Comparison of ENCODE assay signal across 8 cellular contexts in genomic region chr14:75831455-75831854, GRCh38.
DNase-seq lines count a peak whose midpoint lies in the region; ATAC-seq and TF ChIP-seq lines count a peak whose summit lies in the region.

No MANE protein-coding gene starts in this region.

- H3K9me3 Mint-ChIP-seq in activated CD4-positive, alpha-beta T cell treated with anti-CD3 and anti-CD28 coated beads for 36 hours (ENCODE audit: low read depth) = no peaks in the 10 kb centered on the region

- H3K27ac Mint-ChIP-seq in activated CD4-positive, alpha-beta T cell treated with anti-CD3 and anti-CD28 coated beads for 36 hours = peak overlapping the region; percentile 67

- no peak for TF ChIP-seq POLR2A in sigmoid colon (IDR thresholded peaks at IDR 0.05)

- no peak for TF ChIP-seq CTCF in right atrium auricular region (IDR thresholded peaks at IDR 0.05)
- TF ChIP-seq CTCF in sigmoid colon (IDR thresholded peaks at IDR 0.05) = no peak

- H3K4me1 ChIP-seq in right atrium auricular region (peaks cover 0 to 22% of the 10 kb centered on the region in 2 donors), sigmoid colon (peaks cover 0 to 30% (median 19%) of the 10 kb centered on the region in 4 donors)

- peaks cover 14% of the 10 kb centered on the region for H3K36me3 Mint-ChIP-seq in activated CD4-positive, alpha-beta T cell treated with anti-CD3 and anti-CD28 coated beads for 36 hours (ENCODE audit: low read depth)

- intact Hi-C loops in Right ventricle myocardium inferior (cut with DNase I) = no loop called here
- intact Hi-C loops in activated CD4-positive, alpha-beta T cell treated with anti-CD3 and anti-CD28 coated beads for 36 hours (cut with DNase I, micrococcal nuclease) = no loop called here
- intact Hi-C loops in sigmoid colon (cut with DNase I) = no loop called here

- H3K36me3 ChIP-seq in right atrium auricular region (no peaks in the 10 kb centered on the region), sigmoid colon (no peaks in the 10 kb centered on the region)

- TF ChIP-seq EP300 in sigmoid colon (IDR thresholded peaks at IDR 0.05) = no peak

- POLR2A ChIA-PET in activated CD4-positive, alpha-beta T cell treated with anti-CD3 and anti-CD28 coated beads for 36 hours (lab: Charles Lee) = no interaction called here

- CTCF ChIA-PET in activated CD4-positive, alpha-beta T cell treated with anti-CD3 and anti-CD28 coated beads for 36 hours (lab: Charles Lee) = interaction anchor here (0.7 to 1.6 kb wide), 3 partner anchors 55 to 254 kb away, joined by 3 to 5 read pairs (median 3); no protein-coding TSS in a partner anchor

- no peaks in the 10 kb centered on the region for H3K27me3 Mint-ChIP-seq in activated CD4-positive, alpha-beta T cell treated with anti-CD3 and anti-CD28 coated beads for 36 hours

- ATAC-seq in Right ventricle myocardium inferior = peak; percentile 74
- ATAC-seq in activated CD4-positive, alpha-beta T cell treated with anti-CD3 and anti-CD28 coated beads for 36 hours = peak; percentile 61

- DNase-seq in Right ventricle myocardium inferior (ENCODE audit: missing footprints) = no peak
- DNase-seq in right atrium auricular region (ENCODE audit: low spot score) = no peak
- DNase-seq in activated CD4-positive, alpha-beta T cell treated with anti-CD3 and anti-CD28 coated beads for 36 hours = peak; percentile 47
- DNase-seq in epithelial cell of prostate (ENCODE audit: low read depth, low spot score) = peak; percentile 60
- peak; percentile 78 for DNase-seq in sigmoid colon
- no peak for DNase-seq in HuH-7 (ENCODE audit: low spot score)
- no peak for DNase-seq in NCI-H2171 (lab: John Stamatoyannopoulos, UW)
- no peak for DNase-seq in NCI-H1048 (lab: John Stamatoyannopoulos, UW)

- H3K27me3 ChIP-seq in right atrium auricular region (no peaks in the 10 kb centered on the region), sigmoid colon (no peaks in the 10 kb centered on the region)

- 9 to 44% methylated on average over 5 of the region's 5 CpGs for WGBS in sigmoid colon, 2 donors

- no peaks in the 10 kb centered on the region for H3K9me3 ChIP-seq in right atrium auricular region
- no peaks in the 10 kb centered on the region for H3K9me3 ChIP-seq in sigmoid colon

- no peak overlapping the region for H3K4me3 Mint-ChIP-seq in activated CD4-positive, alpha-beta T cell treated with anti-CD3 and anti-CD28 coated beads for 36 hours

- H3K4me3 ChIP-seq in right atrium auricular region (no peak overlapping the region), sigmoid colon (no peak overlapping the region)

- H3K27ac ChIP-seq in right atrium auricular region = peak overlapping the region in 1 of 2 donors; percentile 11
- H3K27ac ChIP-seq in epithelial cell of prostate = peak overlapping the region; percentile 97
- peak overlapping the region in 2 of 4 donors; percentile 24 to 58 for H3K27ac ChIP-seq in sigmoid colon

- H3K4me1 Mint-ChIP-seq in activated CD4-positive, alpha-beta T cell treated with anti-CD3 and anti-CD28 coated beads for 36 hours = peaks cover 22% of the 10 kb centered on the region

Comparison
In these comparisons a context has a peak if more than half of its experiments do, and no peak if none do; other contexts are left out.
1. DNase-seq: peak in activated CD4-positive, alpha-beta T cell treated with anti-CD3 and anti-CD28 coated beads for 36 hours (single experiment), epithelial cell of prostate (single experiment) and sigmoid colon (single experiment); none in Right ventricle myocardium inferior (single experiment), right atrium auricular region (single experiment), HuH-7 (single experiment), NCI-H2171 (single experiment) and NCI-H1048 (single experiment).